ENCODE assay signal across 11 cellular contexts in genomic region chr11:111526501-111526900, GRCh38. TPM values are rescaled to one million over a fixed set of nuclear protein-coding genes. Genes with fewer than 3 reads are reported as not detected.
DNase-seq lines count a peak whose midpoint lies in the region; ATAC-seq and TF ChIP-seq lines count a peak whose summit lies in the region.
"Had no signal": no experiment of that assay in that cellular context is flagged by ENCODE, and none has a peak within 500 bp of the region (broad histone marks: within the 10 kb centered on the region; RNA-seq: fewer than 3 reads in every experiment).

No MANE protein-coding gene starts in this region.

- H4K8ac ChIP-seq in mesenchymal stem cell (ENCODE audit: low read length), result no peak overlapping the region

- peaks cover 2% of the 10 kb centered on the region for H3K36me3 Mint-ChIP-seq in activated T-helper 1 cell treated with anti-CD3 and anti-CD28 coated beads, Interleukin-12 subunit alpha, Interleukin-12 subunit beta, Interleukin-2, Interleukin-4 antibody, amounts not matched to agents 30 ng/mL and 10 ng/mL and 1 ng/mL, durations not matched to agents 14 hours and 24 hours and 36 hours (ENCODE audit: low read depth)

- H3K27ac ChIP-seq in mesenchymal stem cell (ENCODE audit: low read length, poor library complexity, severe bottlenecking), result no peak overlapping the region
- H3K27ac ChIP-seq: left ventricle myocardium inferior, upper lobe of left lung had no signal

- no peaks in the 10 kb centered on the region for H3K4me1 ChIP-seq in mesenchymal stem cell (ENCODE audit: control insufficient read depth, insufficient read depth, low read depth, low read length)
- H3K4me1 ChIP-seq: left ventricle myocardium inferior, upper lobe of left lung had no signal

- no peak overlapping the region for H3K14ac ChIP-seq in mesenchymal stem cell (ENCODE audit: low read length in 2 of 2)

- H3K18ac ChIP-seq in mesenchymal stem cell (ENCODE audit: low read depth in 1 of 2, low read length in 2 of 2), result no peak overlapping the region

- WGBS in mesenchymal stem cell, result 77% methylated on average over 1 of the region's 1 CpG

- H3K4me1 Mint-ChIP-seq in activated T-helper 1 cell treated with anti-CD3 and anti-CD28 coated beads, Interleukin-12 subunit alpha, Interleukin-12 subunit beta, Interleukin-2, Interleukin-4 antibody, amounts not matched to agents 30 ng/mL and 10 ng/mL and 1 ng/mL, durations not matched to agents 14 hours and 24 hours and 36 hours (ENCODE audit: low read depth), result peaks cover 43% of the 10 kb centered on the region

- H2BK12ac ChIP-seq in mesenchymal stem cell (ENCODE audit: low read length in 2 of 2), result no peak overlapping the region

- no peaks in the 10 kb centered on the region for H3K79me1 ChIP-seq in mesenchymal stem cell (replicated peaks; ENCODE audit: low read length, poor library complexity, severe bottlenecking)

- no peak overlapping the region for H2AFZ ChIP-seq in mesenchymal stem cell (ENCODE audit: low read depth, low read length)

- no peak overlapping the region for H3K4ac ChIP-seq in mesenchymal stem cell (ENCODE audit: low read depth in 1 of 2, low read length in 2 of 2)

- H4K91ac ChIP-seq in mesenchymal stem cell (ENCODE audit: low read length), result no peak overlapping the region

- no peak overlapping the region for H3K9ac ChIP-seq in mesenchymal stem cell (ENCODE audit: low read length)

- CTCF ChIA-PET in GM10248 (lab: Yijun Ruan, JAX), result no interaction called here

- H3K27ac Mint-ChIP-seq in activated T-helper 1 cell treated with anti-CD3 and anti-CD28 coated beads, Interleukin-12 subunit alpha, Interleukin-12 subunit beta, Interleukin-2, Interleukin-4 antibody, amounts not matched to agents 30 ng/mL and 10 ng/mL and 1 ng/mL, durations not matched to agents 14 hours and 24 hours and 36 hours, result peak overlapping the region; percentile 24

- H3K36me3 ChIP-seq in mesenchymal stem cell (ENCODE audit: control insufficient read depth in 1 of 2, insufficient read depth in 2 of 2, low read depth in 1 of 2, low read length in 2 of 2), result no peaks in the 10 kb centered on the region
- H3K36me3 ChIP-seq: left ventricle myocardium inferior, upper lobe of left lung had no signal

- no peaks in the 10 kb centered on the region for H3K9me3 ChIP-seq in mesenchymal stem cell (ENCODE audit: control insufficient read depth, low read length)
- H3K9me3 ChIP-seq: left ventricle myocardium inferior, upper lobe of left lung had no signal

- no peaks in the 10 kb centered on the region for H3K27me3 Mint-ChIP-seq in activated T-helper 1 cell treated with anti-CD3 and anti-CD28 coated beads, Interleukin-12 subunit alpha, Interleukin-12 subunit beta, Interleukin-2, Interleukin-4 antibody, amounts not matched to agents 30 ng/mL and 10 ng/mL and 1 ng/mL, durations not matched to agents 14 hours and 24 hours and 36 hours (ENCODE audit: insufficient read depth)

- DNase-seq in GM10248 (ENCODE audit: extremely low spot score), result peak; percentile 46
- DNase-seq in activated T-helper 1 cell treated with anti-CD3 and anti-CD28 coated beads, Interleukin-12 subunit alpha, Interleukin-12 subunit beta, Interleukin-2, Interleukin-4 antibody, amounts not matched to agents 30 ng/mL and 10 ng/mL and 1 ng/mL, durations not matched to agents 14 hours and 24 hours and 36 hours (ENCODE audit: low spot score), result no peak
- DNase-seq in mesenchymal stem cell, result peak; percentile 67
- DNase-seq in GM19238 (ENCODE audit: insufficient read length, low spot score), result no peak
- no peak for DNase-seq in activated naive CD4-positive, alpha-beta T cell treated with Interleukin-2 at 50 U/mL for 16 hours
- no peak for DNase-seq in pons (ENCODE audit: low spot score)
- DNase-seq: left ventricle myocardium inferior, NCI-H510A treated with DMSO at 0.1 percent for 48 hours, upper lobe of left lung had no signal

- no peaks in the 10 kb centered on the region for H3K27me3 ChIP-seq in mesenchymal stem cell (ENCODE audit: control insufficient read depth in 1 of 2, insufficient read depth in 1 of 2, low read length in 2 of 2)
- H3K27me3 ChIP-seq: upper lobe of left lung had no signal

- no peak overlapping the region for H3K4me3 Mint-ChIP-seq in activated T-helper 1 cell treated with anti-CD3 and anti-CD28 coated beads, Interleukin-12 subunit alpha, Interleukin-12 subunit beta, Interleukin-2, Interleukin-4 antibody, amounts not matched to agents 30 ng/mL and 10 ng/mL and 1 ng/mL, durations not matched to agents 14 hours and 24 hours and 36 hours

- no peak overlapping the region for H2BK120ac ChIP-seq in mesenchymal stem cell (ENCODE audit: low read depth, low read length)

- intact Hi-C loops in activated T-helper 1 cell treated with anti-CD3 and anti-CD28 coated beads, Interleukin-12 subunit alpha, Interleukin-12 subunit beta, Interleukin-2, Interleukin-4 antibody, amounts not matched to agents 30 ng/mL and 10 ng/mL and 1 ng/mL, durations not matched to agents 14 hours and 24 hours and 36 hours (cut with micrococcal nuclease), result loop anchor here (1.0 to 5.0 kb wide), 2 partner anchors 147 to 411 kb away; partner anchors contain the start of genes DIXDC1 and POU2AF1

- H3K4me3 ChIP-seq in mesenchymal stem cell (ENCODE audit: insufficient read depth in 1 of 2, low read depth in 1 of 2, low read length in 2 of 2), result no peak overlapping the region
- H3K4me3 ChIP-seq: left ventricle myocardium inferior, upper lobe of left lung had no signal

- no peak for TF ChIP-seq CTCF in GM10248 (IDR thresholded peaks at IDR 0.05; ENCODE audit: control extremely low read depth, extremely low read depth, low read depth, missing control alignments)

- H3K4me2 ChIP-seq in mesenchymal stem cell (ENCODE audit: low read length, poor library complexity, severe bottlenecking), result no peak overlapping the region

- H2AK5ac ChIP-seq in mesenchymal stem cell (ENCODE audit: low read length, severe bottlenecking), result no peak overlapping the region

- H2BK5ac ChIP-seq in mesenchymal stem cell (ENCODE audit: low read depth, low read length, poor library complexity, severe bottlenecking), result no peak overlapping the region

- H2BK15ac ChIP-seq in mesenchymal stem cell (ENCODE audit: low read depth, poor library complexity, severe bottlenecking), result no peak overlapping the region

- H3K9me3 Mint-ChIP-seq in activated T-helper 1 cell treated with anti-CD3 and anti-CD28 coated beads, Interleukin-12 subunit alpha, Interleukin-12 subunit beta, Interleukin-2, Interleukin-4 antibody, amounts not matched to agents 30 ng/mL and 10 ng/mL and 1 ng/mL, durations not matched to agents 14 hours and 24 hours and 36 hours, result no peaks in the 10 kb centered on the region

- H3K23ac ChIP-seq in mesenchymal stem cell (ENCODE audit: low read length in 2 of 2), result no peak overlapping the region

- ATAC-seq in HG02884 (IDR thresholded peaks at IDR 0.05; ENCODE audit: unreplicated experiment) (peak; percentile 78), HG02623 (IDR thresholded peaks at IDR 0.05; ENCODE audit: unreplicated experiment) (no peak)

- POLR2A ChIA-PET in GM10248 (lab: Yijun Ruan, JAX), result no interaction called here

RNA-seq across cellular contexts. Expression of gene HOATZ, which starts 11.9 kb away (rescaled TPM):
- total RNA-seq in activated T-helper 1 cell treated with anti-CD3 and anti-CD28 coated beads, Interleukin-12 subunit alpha, Interleukin-12 subunit beta, Interleukin-2, Interleukin-4 antibody, amounts not matched to agents 30 ng/mL and 10 ng/mL and 1 ng/mL, durations not matched to agents 14 hours and 24 hours and 36 hours, result not detected in 2 replicates
- 0.07 TPM for polyA plus RNA-seq in mesenchymal stem cell (2013, experiment 1 of 2)
- 0.07 TPM for polyA plus RNA-seq in mesenchymal stem cell (2013, experiment 2 of 2)
- total RNA-seq: left ventricle myocardium inferior had no signal

RNA-seq across cellular contexts. Expression of gene LAYN, which starts 14.0 kb away (rescaled TPM):
- total RNA-seq in activated T-helper 1 cell treated with anti-CD3 and anti-CD28 coated beads, Interleukin-12 subunit alpha, Interleukin-12 subunit beta, Interleukin-2, Interleukin-4 antibody, amounts not matched to agents 30 ng/mL and 10 ng/mL and 1 ng/mL, durations not matched to agents 14 hours and 24 hours and 36 hours, result 7.5 and 8.0 TPM in 2 replicates
- polyA plus RNA-seq in mesenchymal stem cell (2013, experiment 1 of 2), result 41.2 TPM
- polyA plus RNA-seq in mesenchymal stem cell (2013, experiment 2 of 2), result 40.6 TPM

RNA-seq across cellular contexts. Expression of gene BTG4, which starts 14.3 kb away (rescaled TPM):
- not detected in 2 replicates for total RNA-seq in activated T-helper 1 cell treated with anti-CD3 and anti-CD28 coated beads, Interleukin-12 subunit alpha, Interleukin-12 subunit beta, Interleukin-2, Interleukin-4 antibody, amounts not matched to agents 30 ng/mL and 10 ng/mL and 1 ng/mL, durations not matched to agents 14 hours and 24 hours and 36 hours
- polyA plus RNA-seq in mesenchymal stem cell (2013, experiment 1 of 2), result 0.07 TPM
- polyA plus RNA-seq in mesenchymal stem cell (2013, experiment 2 of 2), result 0.04 TPM
- total RNA-seq: left ventricle myocardium inferior had no signal

Comparison
In these comparisons a context has a peak if more than half of its experiments do, and no peak if none do; other contexts are left out.
1. DNase-seq: peak in GM10248 (single experiment) and mesenchymal stem cell (single experiment); none in activated T-helper 1 cell treated with anti-CD3 and anti-CD28 coated beads, Interleukin-12 subunit alpha, Interleukin-12 subunit beta, Interleukin-2, Interleukin-4 antibody, amounts not matched to agents 30 ng/mL and 10 ng/mL and 1 ng/mL, durations not matched to agents 14 hours and 24 hours and 36 hours (single experiment), GM19238 (single experiment), activated naive CD4-positive, alpha-beta T cell treated with Interleukin-2 at 50 U/mL for 16 hours (single experiment) and pons (single experiment).